Comparison of ENCODE assay signal across 28 cellular contexts in genomic region chr14:105123981-105124836, GRCh38. TPM values are rescaled to one million over a fixed set of nuclear protein-coding genes. Genes with fewer than 3 reads are reported as not detected.
DNase-seq lines count a peak whose midpoint lies in the region; ATAC-seq and TF ChIP-seq lines count a peak whose summit lies in the region.
"Had no signal": no experiment of that assay in that cellular context is flagged by ENCODE, and none has a peak within 500 bp of the region (broad histone marks: within the 10 kb centered on the region; RNA-seq: fewer than 3 reads in every experiment).

No MANE protein-coding gene starts in this region.

- H3K4me3 Mint-ChIP-seq in activated CD4-positive, alpha-beta memory T cell treated with anti-CD3 and anti-CD28 coated beads, Interleukin-2, amount 10 ng/mL, durations not matched to agents 7 days and 5 days: no peak overlapping the region
- no peak overlapping the region for H3K4me3 Mint-ChIP-seq in activated CD4-positive, alpha-beta memory T cell treated with anti-CD3 and anti-CD28 coated beads for 36 hours
- H3K4me3 Mint-ChIP-seq in neural progenitor cell (no peak overlapping the region), type B pancreatic cell (no peak overlapping the region)
- H3K4me3 Mint-ChIP-seq: activated CD4-positive, alpha-beta T cell treated with anti-CD3 and anti-CD28 coated beads for 36 hours; activated naive CD4-positive, alpha-beta T cell treated with anti-CD3 and anti-CD28 coated beads, Interleukin-2, amount 50 U/mL, for 24 hours; GM23338; stimulated activated naive B cell treated with anti-CD40 and anti-IgM and Interleukin-4, amounts not matched to agents 10 μg/mL and 1 μg/mL and 100 μg/mL, for 72 hours had no signal

- TF ChIP-seq CTCF in neural progenitor cell (IDR thresholded peaks at IDR 0.05) (no peak), type B pancreatic cell (conservative IDR thresholded peaks at IDR 0.05) (no peak)

- H2AFZ ChIP-seq in neural progenitor cell (replicated peaks): no peak overlapping the region
- H2AFZ ChIP-seq: GM23338 had no signal

- H3K9me3 ChIP-seq in adipocyte (ENCODE audit: control insufficient read depth, low read length) (peaks cover 29% of the 10 kb centered on the region), neural progenitor cell (ENCODE audit: low read depth) (no peaks in the 10 kb centered on the region)

- peak; percentile 12 for DNase-seq in activated CD4-positive, alpha-beta memory T cell treated with anti-CD3 and anti-CD28 coated beads, Interleukin-2, amount 10 ng/mL, durations not matched to agents 7 days and 5 days
- DNase-seq in activated CD4-positive, alpha-beta memory T cell treated with anti-CD3 and anti-CD28 coated beads for 36 hours: no peak
- DNase-seq in adipocyte (ENCODE audit: low read depth): peak; percentile 4
- DNase-seq in neural progenitor cell (ENCODE audit: low spot score): no peak
- DNase-seq in type B pancreatic cell (ENCODE audit: extremely low spot score, unreplicated experiment): peak; percentile 61
- no peak for DNase-seq in GOT3 (lab: John Stamatoyannopoulos, UW)
- DNase-seq in DMS53 (lab: John Stamatoyannopoulos, UW): no peak
- DNase-seq: activated CD4-positive, alpha-beta T cell treated with anti-CD3 and anti-CD28 coated beads for 36 hours; CD8-positive, alpha-beta memory T cell; central memory CD4-positive, alpha-beta T cell; dermis blood vessel endothelial cell; GDM1; glutamatergic neuron; KG1; kidney; MV-4-11; NCI-H510A treated with DMSO at 0.1 percent for 48 hours; NK-92 treated with Interleukin-12 subunit alpha and Interleukin-12 subunit beta, amount 100 ng/mL, for 24 hours; nucleus accumbens; spleen; stimulated activated CD4-positive, alpha-beta T cell treated with anti-CD3 and anti-CD28 coated beads, Interleukin-2, amount 100 ng/mL, for 48 hours; stimulated activated naive B cell treated with anti-CD40 and anti-IgM and Interleukin-4, amounts not matched to agents 10 μg/mL and 1 μg/mL and 100 μg/mL, for 72 hours had no signal

- no peak overlapping the region for H3K27ac ChIP-seq in neural progenitor cell
- H3K27ac ChIP-seq: 22Rv1, spleen, thoracic aorta had no signal

- intact Hi-C loops in activated CD4-positive, alpha-beta memory T cell treated with anti-CD3 and anti-CD28 coated beads for 36 hours (cut with micrococcal nuclease): no loop called here

- H3F3A ChIP-seq in neural progenitor cell (ENCODE audit: low read depth): no peaks in the 10 kb centered on the region

- H3K79me2 ChIP-seq in neural progenitor cell (ENCODE audit: low read depth): no peaks in the 10 kb centered on the region

- no peak overlapping the region for H3K4me3 ChIP-seq in adipocyte (ENCODE audit: low read length)
- H3K4me3 ChIP-seq in neural progenitor cell: no peak overlapping the region
- H3K4me3 ChIP-seq: GM23338, spleen, thoracic aorta had no signal

- H4K20me1 ChIP-seq in neural progenitor cell (ENCODE audit: low read depth): no peaks in the 10 kb centered on the region

- H3K36me3 ChIP-seq in adipocyte (ENCODE audit: control insufficient read depth, insufficient read depth, low read length, severe bottlenecking): no peaks in the 10 kb centered on the region
- no peaks in the 10 kb centered on the region for H3K36me3 ChIP-seq in neural progenitor cell
- H3K36me3 ChIP-seq: spleen, thoracic aorta had no signal

- peaks cover 13% of the 10 kb centered on the region for H3K9me3 Mint-ChIP-seq in activated CD4-positive, alpha-beta memory T cell treated with anti-CD3 and anti-CD28 coated beads, Interleukin-2, amount 10 ng/mL, durations not matched to agents 7 days and 5 days
- peaks cover 19% of the 10 kb centered on the region for H3K9me3 Mint-ChIP-seq in activated CD4-positive, alpha-beta memory T cell treated with anti-CD3 and anti-CD28 coated beads for 36 hours
- peaks cover 22% of the 10 kb centered on the region for H3K9me3 Mint-ChIP-seq in neural progenitor cell
- H3K9me3 Mint-ChIP-seq in type B pancreatic cell: peaks cover 6% of the 10 kb centered on the region

- H3K4me1 Mint-ChIP-seq in activated CD4-positive, alpha-beta memory T cell treated with anti-CD3 and anti-CD28 coated beads, Interleukin-2, amount 10 ng/mL, durations not matched to agents 7 days and 5 days: no peaks in the 10 kb centered on the region
- H3K4me1 Mint-ChIP-seq in activated CD4-positive, alpha-beta memory T cell treated with anti-CD3 and anti-CD28 coated beads for 36 hours (ENCODE audit: low read depth): no peaks in the 10 kb centered on the region
- H3K4me1 Mint-ChIP-seq in neural progenitor cell: no peaks in the 10 kb centered on the region
- H3K4me1 Mint-ChIP-seq in type B pancreatic cell (ENCODE audit: unreplicated experiment): peaks cover 19% of the 10 kb centered on the region
- H3K4me1 Mint-ChIP-seq: activated CD4-positive, alpha-beta T cell treated with anti-CD3 and anti-CD28 coated beads for 36 hours had no signal

- no peak overlapping the region for H3K4me2 ChIP-seq in neural progenitor cell
- H3K4me2 ChIP-seq: GM23338 had no signal

- POLR2A ChIA-PET in activated CD4-positive, alpha-beta memory T cell treated with anti-CD3 and anti-CD28 coated beads, Interleukin-2, amount 10 ng/mL, durations not matched to agents 7 days and 5 days (lab: Charles Lee): interaction anchor here (1.2 kb wide), 1 partner anchor 39 kb away, joined by 3 read pairs; no protein-coding TSS in a partner anchor
- POLR2A ChIA-PET in activated CD4-positive, alpha-beta memory T cell treated with anti-CD3 and anti-CD28 coated beads for 36 hours (lab: Charles Lee): no interaction called here

- peaks cover 3% of the 10 kb centered on the region for H3K36me3 Mint-ChIP-seq in activated CD4-positive, alpha-beta memory T cell treated with anti-CD3 and anti-CD28 coated beads, Interleukin-2, amount 10 ng/mL, durations not matched to agents 7 days and 5 days (ENCODE audit: low read depth)
- peaks cover 2% of the 10 kb centered on the region for H3K36me3 Mint-ChIP-seq in activated CD4-positive, alpha-beta memory T cell treated with anti-CD3 and anti-CD28 coated beads for 36 hours
- peaks cover 2% of the 10 kb centered on the region for H3K36me3 Mint-ChIP-seq in neural progenitor cell
- no peaks in the 10 kb centered on the region for H3K36me3 Mint-ChIP-seq in type B pancreatic cell

- H3K9ac ChIP-seq in adipocyte (ENCODE audit: low read length): no peak overlapping the region
- H3K9ac ChIP-seq in neural progenitor cell: no peak overlapping the region

- no peak overlapping the region for H3K27ac Mint-ChIP-seq in activated CD4-positive, alpha-beta memory T cell treated with anti-CD3 and anti-CD28 coated beads, Interleukin-2, amount 10 ng/mL, durations not matched to agents 7 days and 5 days
- H3K27ac Mint-ChIP-seq in activated CD4-positive, alpha-beta memory T cell treated with anti-CD3 and anti-CD28 coated beads for 36 hours: no peak overlapping the region
- peak overlapping the region; percentile 11 for H3K27ac Mint-ChIP-seq in neural progenitor cell
- H3K27ac Mint-ChIP-seq in type B pancreatic cell: no peak overlapping the region
- H3K27ac Mint-ChIP-seq: activated CD4-positive, alpha-beta T cell treated with anti-CD3 and anti-CD28 coated beads for 36 hours; activated naive CD4-positive, alpha-beta T cell treated with anti-CD3 and anti-CD28 coated beads, Interleukin-2, amount 50 U/mL, for 24 hours; GM23338; stimulated activated naive B cell treated with anti-CD40 and anti-IgM and Interleukin-4, amounts not matched to agents 10 μg/mL and 1 μg/mL and 100 μg/mL, for 72 hours had no signal

- ATAC-seq in esophagus mucosa: no peak
- ATAC-seq: activated CD4-positive, alpha-beta T cell treated with anti-CD3 and anti-CD28 coated beads for 36 hours; GM23338; Panc1; stimulated activated naive B cell treated with anti-CD40 and anti-IgM and Interleukin-4, amounts not matched to agents 10 μg/mL and 1 μg/mL and 100 μg/mL, for 72 hours had no signal

- H3K4me1 ChIP-seq in adipocyte (ENCODE audit: control insufficient read depth, insufficient read depth, low read length) (no peaks in the 10 kb centered on the region), neural progenitor cell (no peaks in the 10 kb centered on the region)
- H3K4me1 ChIP-seq: spleen had no signal

- H3K27me3 ChIP-seq in adipocyte (replicated peaks; ENCODE audit: control insufficient read depth, insufficient read depth, low read length): peaks cover 85% of the 10 kb centered on the region
- peaks cover 5% of the 10 kb centered on the region for H3K27me3 ChIP-seq in neural progenitor cell

- peaks cover 39% of the 10 kb centered on the region for H3K27me3 Mint-ChIP-seq in activated CD4-positive, alpha-beta memory T cell treated with anti-CD3 and anti-CD28 coated beads, Interleukin-2, amount 10 ng/mL, durations not matched to agents 7 days and 5 days
- peaks cover 7% of the 10 kb centered on the region for H3K27me3 Mint-ChIP-seq in activated CD4-positive, alpha-beta memory T cell treated with anti-CD3 and anti-CD28 coated beads for 36 hours
- peaks cover 16% of the 10 kb centered on the region for H3K27me3 Mint-ChIP-seq in neural progenitor cell (ENCODE audit: insufficient read depth, low read depth)
- H3K27me3 Mint-ChIP-seq in type B pancreatic cell: peaks cover 22% of the 10 kb centered on the region

- CTCF ChIA-PET in activated CD4-positive, alpha-beta memory T cell treated with anti-CD3 and anti-CD28 coated beads, Interleukin-2, amount 10 ng/mL, durations not matched to agents 7 days and 5 days (lab: Charles Lee): no interaction called here
- CTCF ChIA-PET in activated CD4-positive, alpha-beta memory T cell treated with anti-CD3 and anti-CD28 coated beads for 36 hours (lab: Charles Lee): interaction anchor here (0.7 kb wide), 1 partner anchor 142 kb away, joined by 4 read pairs; no protein-coding TSS in a partner anchor

RNA-seq across cellular contexts. Expression of gene JAG2, which starts 44.4 kb away (rescaled TPM):
- total RNA-seq in activated CD4-positive, alpha-beta memory T cell treated with anti-CD3 and anti-CD28 coated beads, Interleukin-2, amount 10 ng/mL, durations not matched to agents 7 days and 5 days: 1 to 10 TPM; 2.6 to 3.0 TPM
- 1 to 10 TPM; 1.6 to 2.4 TPM for total RNA-seq in activated CD4-positive, alpha-beta memory T cell treated with anti-CD3 and anti-CD28 coated beads for 36 hours
- total RNA-seq in neural progenitor cell (ENCODE audit: low replicate concordance): 2.1 and 4.3 TPM in 2 replicates
- total RNA-seq in type B pancreatic cell (ENCODE audit: low replicate concordance): 16.5 and 37.1 TPM in 2 replicates
- 18.9 TPM for total RNA-seq in esophagus mucosa

RNA-seq across cellular contexts. Expression of gene NUDT14, which starts 56.9 kb away (rescaled TPM):
- total RNA-seq in activated CD4-positive, alpha-beta memory T cell treated with anti-CD3 and anti-CD28 coated beads, Interleukin-2, amount 10 ng/mL, durations not matched to agents 7 days and 5 days: 10 to 100 TPM; 23.8 to 24.9 TPM
- 10 to 100 TPM; 14.7 to 14.8 TPM for total RNA-seq in activated CD4-positive, alpha-beta memory T cell treated with anti-CD3 and anti-CD28 coated beads for 36 hours
- 5.5 and 27.0 TPM in 2 replicates for total RNA-seq in neural progenitor cell (ENCODE audit: low replicate concordance)
- 33.3 and 49.6 TPM in 2 replicates for total RNA-seq in type B pancreatic cell (ENCODE audit: low replicate concordance)
- total RNA-seq in esophagus mucosa: 14.7 TPM

RNA-seq across cellular contexts. Expression of gene GPR132, which starts 59.0 kb away (rescaled TPM):
- total RNA-seq in activated CD4-positive, alpha-beta memory T cell treated with anti-CD3 and anti-CD28 coated beads, Interleukin-2, amount 10 ng/mL, durations not matched to agents 7 days and 5 days: 10 to 100 TPM; 51.2 to 51.4 TPM
- total RNA-seq in activated CD4-positive, alpha-beta memory T cell treated with anti-CD3 and anti-CD28 coated beads for 36 hours: 10 to 100 TPM; 33.4 to 34.2 TPM
- total RNA-seq in neural progenitor cell (ENCODE audit: low replicate concordance) (0.22 and 0.51 TPM in 2 replicates), type B pancreatic cell (ENCODE audit: low replicate concordance) (0.24 and 0.33 TPM in 2 replicates), esophagus mucosa (0.36 TPM)

Comparison
In these comparisons a context has a peak if more than half of its experiments do, and no peak if none do; other contexts are left out.
1. DNase-seq: peak in activated CD4-positive, alpha-beta memory T cell treated with anti-CD3 and anti-CD28 coated beads, Interleukin-2, amount 10 ng/mL, durations not matched to agents 7 days and 5 days (single experiment), adipocyte (single experiment) and type B pancreatic cell (single experiment); none in activated CD4-positive, alpha-beta memory T cell treated with anti-CD3 and anti-CD28 coated beads for 36 hours (single experiment), neural progenitor cell (single experiment), GOT3 (single experiment) and DMS53 (single experiment).
2. RNA of gene GPR132, which starts 59.0 kb away (total RNA-seq): 51.2 to 51.4 TPM in activated CD4-positive, alpha-beta memory T cell treated with anti-CD3 and anti-CD28 coated beads, Interleukin-2, amount 10 ng/mL, durations not matched to agents 7 days and 5 days and 33.4 to 34.2 TPM in activated CD4-positive, alpha-beta memory T cell treated with anti-CD3 and anti-CD28 coated beads for 36 hours; 0.22 to 0.51 TPM in neural progenitor cell, 0.36 TPM in esophagus mucosa (single experiment) and 0.24 to 0.33 TPM in type B pancreatic cell; every median in the first group is over 10 times any median in the second.